In the genomic region with DNA sequence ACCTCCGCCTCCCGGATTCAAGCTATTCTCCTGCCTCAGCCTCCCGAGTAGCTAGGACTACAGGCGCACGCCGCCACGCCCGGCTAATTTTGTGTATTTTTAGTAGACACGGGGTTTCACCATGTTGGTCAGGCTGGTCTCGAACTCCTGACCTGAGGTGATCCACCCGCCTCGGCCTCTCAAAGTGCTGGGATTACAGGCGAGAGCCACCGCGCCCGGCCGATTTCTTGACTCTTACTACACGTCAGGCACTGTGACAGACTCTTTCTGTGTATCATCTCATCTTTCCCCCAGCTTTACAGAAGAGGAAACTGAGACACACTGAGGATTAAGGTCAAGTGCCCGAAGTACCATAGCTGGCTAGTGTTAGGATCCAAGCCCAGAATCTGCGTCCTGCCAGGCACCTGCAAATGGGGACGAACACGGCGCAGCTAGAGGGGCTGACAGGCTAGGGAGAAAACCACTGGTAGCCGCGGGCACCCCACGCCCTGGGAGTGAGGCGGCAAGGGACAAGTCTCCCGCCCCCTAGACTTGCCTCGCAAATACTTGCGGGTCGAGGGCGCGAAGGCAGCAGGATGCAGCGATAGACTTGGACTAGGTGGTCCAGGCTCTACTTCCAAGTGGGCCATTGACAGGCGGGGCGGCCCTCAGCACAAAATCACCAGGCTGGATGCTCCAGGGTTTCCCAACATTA, we compare ENCODE assay signal across 8 cellular contexts. TPM values are rescaled to one million over a fixed set of nuclear protein-coding genes. Genes with fewer than 3 reads are reported as not detected.
A peak's percentile ranks its signal among the peaks of the same experiment; 100 is the strongest.
DNase-seq lines count a peak whose midpoint lies in the region; ATAC-seq and TF ChIP-seq lines count a peak whose summit lies in the region.

No MANE protein-coding gene starts in this region.

- H3K9ac ChIP-seq in BLaER1 (peak overlapping the region; percentile 89), MM.1S (ENCODE audit: low read length) (no peak overlapping the region), colonic mucosa (ENCODE audit: low read depth in 2 of 2, low read length in 2 of 2) (peak overlapping the region in 1 of 2 donors; percentile 86)

- H3K4me3 ChIP-seq in BLaER1 (peak overlapping the region; percentile 84), MM.1S (ENCODE audit: low read length) (peak overlapping the region; percentile 84), colonic mucosa (peak overlapping the region; percentile 73)

- H3K36me3 Mint-ChIP-seq in nephron (ENCODE audit: low read depth) = peaks cover 19% of the 10 kb centered on the region

- no peaks in the 10 kb centered on the region for H3K27me3 ChIP-seq in BLaER1
- peaks cover 27% of the 10 kb centered on the region for H3K27me3 ChIP-seq in MM.1S (replicated peaks; ENCODE audit: insufficient read depth, low read length)
- no peaks in the 10 kb centered on the region for H3K27me3 ChIP-seq in colonic mucosa

- H3K27ac ChIP-seq in BLaER1 (peak overlapping the region; percentile 94), MM.1S (ENCODE audit: low read length) (no peak overlapping the region), colonic mucosa (peak overlapping the region; percentile 81)

- ATAC-seq in GM21576 (IDR thresholded peaks at IDR 0.05; ENCODE audit: unreplicated experiment) = no peak

- no peaks in the 10 kb centered on the region for H3K9me3 Mint-ChIP-seq in nephron

- H3K4me1 ChIP-seq in BLaER1 = peaks cover 76% of the 10 kb centered on the region
- peaks cover 16% of the 10 kb centered on the region for H3K4me1 ChIP-seq in MM.1S (ENCODE audit: low read length)
- H3K4me1 ChIP-seq in colonic mucosa = peaks cover 24% of the 10 kb centered on the region

- H3K9me3 ChIP-seq in BLaER1 = no peaks in the 10 kb centered on the region
- H3K9me3 ChIP-seq in MM.1S (replicated peaks; ENCODE audit: insufficient read depth, low read length) = no peaks in the 10 kb centered on the region
- H3K9me3 ChIP-seq in colonic mucosa = no peaks in the 10 kb centered on the region

- peaks cover 5% of the 10 kb centered on the region for H3K27me3 Mint-ChIP-seq in nephron (ENCODE audit: low read depth)

- intact Hi-C loops in colonic mucosa (cut with DNase I) = no loop called here

- no peaks in the 10 kb centered on the region for H3K9me2 ChIP-seq in MM.1S (replicated peaks; ENCODE audit: insufficient read depth, low read length)

- H3K4me2 ChIP-seq in BLaER1 (peak overlapping the region; percentile 98), MM.1S (ENCODE audit: low read depth, low read length) (peak overlapping the region; percentile 99)

- H3K36me3 ChIP-seq in BLaER1 (peaks cover 31% of the 10 kb centered on the region), MM.1S (replicated peaks; ENCODE audit: insufficient read depth, low read length) (no peaks in the 10 kb centered on the region), colonic mucosa (no peaks in the 10 kb centered on the region)

- DNase-seq in MM.1S (no peak), colonic mucosa (peak; percentile 38), cerebellar nuclear complex (lab: John Stamatoyannopoulos, UW) (no peak), cortex of kidney (lab: John Stamatoyannopoulos, UW) (no peak)
- no peak for DNase-seq in activated CD4-positive, CD25-positive, alpha-beta regulatory T cell treated with anti-CD3 and anti-CD28 coated beads, Interleukin-2, amount 50 U/mL, for 72 hours

- H3K79me2 ChIP-seq in MM.1S (ENCODE audit: low read length) = peaks cover 9% of the 10 kb centered on the region; the same call in 1 of the 2 replicates

- H3F3A ChIP-seq in MM.1S (ENCODE audit: insufficient read depth, low read length) = peaks cover 17% of the 10 kb centered on the region; the same call in 1 of the 2 replicates

- peak overlapping the region; percentile 98 for H2AFZ ChIP-seq in MM.1S (ENCODE audit: low read length)

- peak overlapping the region in 2 of 3 experiments; percentile 31 to 100 for H3K27ac Mint-ChIP-seq in nephron

- peak overlapping the region; percentile 97 to 98 (median 97) for H3K4me3 Mint-ChIP-seq in nephron

- H4K20me1 ChIP-seq in BLaER1 (peaks cover 20% of the 10 kb centered on the region; the same call in 1 of the 2 replicates), MM.1S (ENCODE audit: insufficient read depth, low read length) (no peaks in the 10 kb centered on the region)

- TF ChIP-seq CTCF in MM.1S (IDR thresholded peaks at IDR 0.05; ENCODE audit: low read length) (no peak), colonic mucosa (IDR thresholded peaks at IDR 0.05) (no peak), nephron (IDR thresholded peaks at IDR 0.05; ENCODE audit: unreplicated experiment in 3 of 3) (no peak)

- H3K4me1 Mint-ChIP-seq in nephron = peaks cover 51% of the 10 kb centered on the region

RNA-seq across cellular contexts. Expression of gene TAF8, which starts 1.1 kb away (rescaled TPM):
- total RNA-seq in colonic mucosa = 10 to 100 TPM; 20.5 to 21.2 TPM
